ENCODE assay signal across 28 cellular contexts in the genomic region with DNA sequence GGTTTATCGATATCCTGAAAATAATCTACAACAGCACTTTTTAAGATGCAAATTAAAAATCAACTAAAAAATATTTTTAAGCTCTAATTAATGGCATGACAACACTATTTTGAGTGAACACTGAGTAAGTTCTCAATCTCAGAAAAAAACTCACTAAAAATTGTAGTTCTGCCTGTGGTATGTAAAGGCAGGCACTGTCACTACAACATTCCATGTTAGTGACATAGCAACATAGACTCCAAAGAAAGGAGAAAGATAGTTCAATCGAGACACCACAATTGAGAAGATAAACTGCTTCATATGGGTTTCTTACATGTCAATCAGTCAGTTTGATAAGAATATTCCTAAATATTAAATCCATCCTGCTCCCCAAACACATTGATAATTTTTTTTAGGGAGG. TPM values are rescaled to one million over a fixed set of nuclear protein-coding genes. Genes with fewer than 3 reads are reported as not detected.
DNase-seq lines count a peak whose midpoint lies in the region; ATAC-seq, FAIRE-seq and TF ChIP-seq lines count a peak whose summit lies in the region.
"Had no signal": no experiment of that assay in that cellular context is flagged by ENCODE, and none has a peak within 500 bp of the region (broad histone marks: within the 10 kb centered on the region; RNA-seq: fewer than 3 reads in every experiment).

No MANE protein-coding gene starts in this region.

- no peak overlapping the region for H4K12ac ChIP-seq in trophoblast cell (ENCODE audit: low read depth, low read length)

- H3K9ac ChIP-seq in keratinocyte (ENCODE audit: control insufficient read depth, extremely low read depth, insufficient read depth, low read length) (no peak overlapping the region), trophoblast cell (ENCODE audit: low read length) (no peak overlapping the region)
- H3K9ac ChIP-seq: SK-N-SH had no signal

- TF ChIP-seq CTCF in keratinocyte (optimal IDR thresholded peaks at IDR 0.05 in 1 of 3, IDR thresholded peaks at IDR 0.05 in 1 of 3, conservative IDR thresholded peaks at IDR 0.05 in 1 of 3; ENCODE audit: extremely low read depth in 1 of 3, insufficient read depth in 2 of 3, low read length in 3 of 3) (no peak), gastroesophageal sphincter (IDR thresholded peaks at IDR 0.05) (no peak)

- H2AFZ ChIP-seq in keratinocyte (ENCODE audit: control insufficient read depth, low read length) (no peak overlapping the region), trophoblast cell (ENCODE audit: insufficient read depth, low read length, poor library complexity) (no peak overlapping the region)

- no peak overlapping the region for H3K4ac ChIP-seq in trophoblast cell (ENCODE audit: low read depth, low read length)

- TF ChIP-seq EP300 in gastroesophageal sphincter (IDR thresholded peaks at IDR 0.05): no peak

- H3K27ac ChIP-seq in keratinocyte (ENCODE audit: control insufficient read depth, insufficient read depth, low read length) (no peak overlapping the region), trophoblast cell (ENCODE audit: low read depth, low read length) (no peak overlapping the region), gastroesophageal sphincter (peak overlapping the region in 2 of 4 donors; percentile 24 to 28)

- H4K20me1 ChIP-seq in keratinocyte (ENCODE audit: control insufficient read depth, extremely low read depth, insufficient read depth, low read length): no peaks in the 10 kb centered on the region

- H3K79me1 ChIP-seq in trophoblast cell (ENCODE audit: low read length): peaks cover 2% of the 10 kb centered on the region

- H3K4me2 ChIP-seq in keratinocyte (ENCODE audit: control insufficient read depth, extremely low read depth, insufficient read depth, low read depth, low read length) (no peak overlapping the region), trophoblast cell (ENCODE audit: low read length) (no peak overlapping the region)
- H3K4me2 ChIP-seq: SK-N-SH had no signal

- H3K18ac ChIP-seq in trophoblast cell (ENCODE audit: low read length): no peak overlapping the region

- H3K4me3 ChIP-seq in keratinocyte (ENCODE audit: control insufficient read depth in 2 of 3, extremely low read depth in 1 of 3, insufficient read depth in 2 of 3, low read depth in 1 of 3, low read length in 3 of 3): no peak overlapping the region
- no peak overlapping the region for H3K4me3 ChIP-seq in trophoblast cell (ENCODE audit: low read depth, low read length)
- no peak overlapping the region for H3K4me3 ChIP-seq in gastroesophageal sphincter
- H3K4me3 ChIP-seq: GM12878, K562 had no signal

- no peak for ATAC-seq in gastroesophageal sphincter
- ATAC-seq: CD8-positive, alpha-beta T cell; GM12878; HCT116; K562 had no signal

- TF ChIP-seq POLR2A in gastroesophageal sphincter (IDR thresholded peaks at IDR 0.05): no peak

- H2BK5ac ChIP-seq in trophoblast cell (ENCODE audit: low read depth, low read length, poor library complexity): no peak overlapping the region

- no peaks in the 10 kb centered on the region for H3K27me3 ChIP-seq in keratinocyte (ENCODE audit: control insufficient read depth, extremely low read depth, insufficient read depth, low read length)
- no peaks in the 10 kb centered on the region for H3K27me3 ChIP-seq in trophoblast cell (ENCODE audit: insufficient read depth, low read length)
- no peaks in the 10 kb centered on the region for H3K27me3 ChIP-seq in gastroesophageal sphincter

- no peak overlapping the region for H3K23ac ChIP-seq in trophoblast cell (ENCODE audit: low read length)

- peak; percentile 60 for DNase-seq in EH (ENCODE audit: low read depth)
- DNase-seq in M059J (ENCODE audit: low read depth): peak; percentile 56
- DNase-seq in keratinocyte (ENCODE audit: low read depth, low spot score): no peak
- DNase-seq in trophoblast cell: peak; percentile 20 to 86
- DNase-seq in stimulated activated CD4-positive, alpha-beta T cell treated with anti-CD3 and anti-CD28 coated beads, Interleukin-15, amount 100 ng/mL, for 24 hours: no peak
- no peak for DNase-seq in stimulated activated CD4-positive, alpha-beta T cell treated with anti-CD3 and anti-CD28 coated beads, Interleukin-2, amount 100 ng/mL, for 24 hours
- no peak for DNase-seq in NCI-H524 (lab: John Stamatoyannopoulos, UW)
- DNase-seq: C1 segment of cervical spinal cord; Caco-2; CD8-positive, alpha-beta T cell; EL; GDM1; Kasumi-1; MV-4-11; NCI-H1105; NCI-H1436 treated with DMSO at 0.1 percent for 48 hours; NCI-H1930; NCI-H2107; NCI-H524 treated with DMSO at 0.1 percent for 48 hours; NCI-H774; SIG-M5; SK-N-SH had no signal

- no CpG with 5 or more reads among the region's 2 CpGs for WGBS in trophoblast cell (ENCODE audit: extremely low coverage, insufficient coverage, insufficient read length)
- WGBS in gastroesophageal sphincter (ENCODE audit: low coverage in 1 of 2), 2 donors: 65 to 86% methylated on average over 1 to 2 of the region's 2 CpGs

- peak; percentile 55 for FAIRE-seq in keratinocyte (lab: Jason Lieb, UNC)
- FAIRE-seq: A204.1, GM12878, K562, RCC 7860 had no signal

- no peaks in the 10 kb centered on the region for H3K9me1 ChIP-seq in keratinocyte (ENCODE audit: control insufficient read depth, extremely low read depth, insufficient read depth, low read length)

- dilution Hi-C loops in keratinocyte (cut with MboI; ENCODE audit: extremely low pct_ligation_motif_present, low sequenced_read_pairs): no loop called here

- H4K8ac ChIP-seq in trophoblast cell (ENCODE audit: low read depth, low read length): no peak overlapping the region

- no peak overlapping the region for H2BK12ac ChIP-seq in trophoblast cell (ENCODE audit: low read length)

- H3K36me3 ChIP-seq in keratinocyte (ENCODE audit: control insufficient read depth in 2 of 2, extremely low read depth in 1 of 2, insufficient read depth in 2 of 2, low read length in 2 of 2): peaks cover 5 to 6% of the 10 kb centered on the region in 2 experiments
- H3K36me3 ChIP-seq in trophoblast cell (ENCODE audit: control insufficient read depth in 1 of 2, insufficient read depth in 2 of 2, low read length in 2 of 2): no peaks in the 10 kb centered on the region
- peaks cover 0 to 17% of the 10 kb centered on the region in 2 donors for H3K36me3 ChIP-seq in gastroesophageal sphincter

- no peak overlapping the region for H3K14ac ChIP-seq in trophoblast cell (ENCODE audit: low read length)

- no peak overlapping the region for H2BK120ac ChIP-seq in trophoblast cell (ENCODE audit: insufficient read depth, low read length, poor library complexity)

- H3K79me2 ChIP-seq in keratinocyte (ENCODE audit: control insufficient read depth, insufficient read depth, low read length): peaks cover 32% of the 10 kb centered on the region
- H3K79me2 ChIP-seq in trophoblast cell (ENCODE audit: control insufficient read depth, insufficient read depth, low read length, poor library complexity): no peaks in the 10 kb centered on the region

- no peak overlapping the region for H4K91ac ChIP-seq in trophoblast cell (ENCODE audit: low read depth, low read length)

- H3K4me1 ChIP-seq in keratinocyte (ENCODE audit: control insufficient read depth, extremely low read depth, insufficient read depth, low read length): no peaks in the 10 kb centered on the region
- peaks cover 0 to 2% of the 10 kb centered on the region in 2 experiments for H3K4me1 ChIP-seq in trophoblast cell (ENCODE audit: control insufficient read depth in 1 of 2, insufficient read depth in 2 of 2, low read length in 2 of 2)
- H3K4me1 ChIP-seq in gastroesophageal sphincter: peaks cover 11 to 59% (median 13%) of the 10 kb centered on the region in 3 donors
- H3K4me1 ChIP-seq: Caco-2 had no signal

- H3K9me3 ChIP-seq in keratinocyte (ENCODE audit: control insufficient read depth, low read depth, low read length): no peaks in the 10 kb centered on the region
- no peaks in the 10 kb centered on the region for H3K9me3 ChIP-seq in trophoblast cell (ENCODE audit: insufficient read depth, low read depth, low read length)
- H3K9me3 ChIP-seq in gastroesophageal sphincter: no peaks in the 10 kb centered on the region
- H3K9me3 ChIP-seq: Caco-2, SK-N-SH had no signal

- H2AK5ac ChIP-seq in trophoblast cell (ENCODE audit: low read length): no peak overlapping the region

RNA-seq across cellular contexts. Expression of a gene that starts 38.0 kb away (rescaled TPM):
- total RNA-seq in M059J (2014; rRNA removed; shearing (Covaris generic)): 147 and 336 TPM in 2 replicates
- polyA plus RNA-seq in keratinocyte: 82.3 to 152 TPM (median 96.9 TPM) in 3 replicates
- polyA plus RNA-seq in keratinocyte (2011; ENCODE audit: low read depth): 7.1 TPM
- polyA plus RNA-seq in keratinocyte (2011; cell fraction: cytosol; rRNA removed): 15.0 and 22.4 TPM in 2 replicates
- polyA plus RNA-seq in keratinocyte (2011; cell fraction: nucleus; rRNA removed): 195 and 205 TPM in 2 replicates
- polyA plus RNA-seq in keratinocyte (2012; ENCODE audit: low replicate concordance): 3.6 and 129 TPM in 2 replicates
- polyA minus RNA-seq in keratinocyte: 274 to 427 TPM (median 290 TPM) in 3 replicates
- polyA minus RNA-seq in keratinocyte (2011; cell fraction: cytosol; rRNA and poly(A)+ RNA removed): 51.0 TPM
- polyA minus RNA-seq in keratinocyte (2011; cell fraction: nucleus; rRNA and poly(A)+ RNA removed): 365 and 633 TPM in 2 replicates
- 38.5 and 39.9 TPM in 2 replicates for polyA plus RNA-seq in trophoblast cell (2013)
- total RNA-seq in gastroesophageal sphincter: 100 to 1,000 TPM; 101 to 560 (median 237) TPM
- total RNA-seq: CD8-positive, alpha-beta T cell had no signal
- polyA plus RNA-seq: K562 had no signal

Comparison
In these comparisons a context has a peak if more than half of its experiments do, and no peak if none do; other contexts are left out.
1. DNase-seq: peak in EH (single experiment), M059J (single experiment) and trophoblast cell (2 of 2); none in keratinocyte (single experiment), stimulated activated CD4-positive, alpha-beta T cell treated with anti-CD3 and anti-CD28 coated beads, Interleukin-15, amount 100 ng/mL, for 24 hours (single experiment), stimulated activated CD4-positive, alpha-beta T cell treated with anti-CD3 and anti-CD28 coated beads, Interleukin-2, amount 100 ng/mL, for 24 hours (0 of 2) and NCI-H524 (0 of 2).